8 cellular contexts compared by ENCODE assay signal in genomic region chr16:2720719-2721633, GRCh38. TPM values are rescaled to one million over a fixed set of nuclear protein-coding genes. Genes with fewer than 3 reads are reported as not detected.
DNase-seq lines count a peak whose midpoint lies in the region; ATAC-seq and TF ChIP-seq lines count a peak whose summit lies in the region.

No MANE protein-coding gene starts in this region.

- H3K4me3 ChIP-seq in liver (ENCODE audit: low read depth in 1 of 3, low read length in 3 of 3), result peak overlapping the region in 2 of 3 donors; percentile 51 to 83

- H3K4me1 ChIP-seq in liver (ENCODE audit: control insufficient read depth in 4 of 4, insufficient read depth in 4 of 4, low read length in 3 of 4), result peaks cover 13 to 21% (median 18%) of the 10 kb centered on the region in 4 donors

- DNase-seq in Ammon's horn (ENCODE audit: low spot score) (peak; percentile 78), NCI-H446 (lab: John Stamatoyannopoulos, UW) (peak; percentile 67 to 80), dedifferentiated amniotic fluid mesenchymal stem cell (ENCODE audit: extremely low spot score) (peak; percentile 68)
- DNase-seq in activated CD4-positive, alpha-beta T cell treated with anti-CD3 and anti-CD28 coated beads for 4 hours, result peak; percentile 79 to 86
- DNase-seq in stimulated activated CD4-positive, alpha-beta T cell treated with anti-CD3 and anti-CD28 coated beads, Interleukin-4, amount 100 ng/mL, for 24 hours, result peak; percentile 89

- 4% methylated on average over 99 of the region's 99 CpGs for WGBS in liver

- no peak for TF ChIP-seq RAD21 in liver (IDR thresholded peaks at IDR 0.05)

- TF ChIP-seq CTCF in liver (IDR thresholded peaks at IDR 0.05; ENCODE audit: low read depth, low read length, missing input control), result peak; percentile 71

- H3K9me3 ChIP-seq in liver (ENCODE audit: control insufficient read depth in 4 of 4, low read length in 3 of 4), result no peaks in the 10 kb centered on the region

- no peaks in the 10 kb centered on the region for H3K27me3 ChIP-seq in liver (ENCODE audit: control insufficient read depth in 4 of 4, insufficient read depth in 4 of 4, low read length in 3 of 4)

- H3K9ac ChIP-seq in liver (ENCODE audit: low read depth in 1 of 2, low read length in 2 of 2), result no peak overlapping the region

- no peaks in the 10 kb centered on the region for H3K36me3 ChIP-seq in liver (ENCODE audit: control insufficient read depth in 4 of 4, insufficient read depth in 3 of 4, low read depth in 1 of 4, low read length in 3 of 4)

- peak overlapping the region in 1 of 2 donors; percentile 44 for H3K27ac ChIP-seq in liver (ENCODE audit: low read depth in 1 of 2, low read length in 2 of 2)

- ATAC-seq in GM19023 (IDR thresholded peaks at IDR 0.05; ENCODE audit: unreplicated experiment), result peak; percentile 81
- ATAC-seq in HG03196 (IDR thresholded peaks at IDR 0.05; ENCODE audit: unreplicated experiment), result peak; percentile 64

TF ChIP-seq in liver, 16 proteins besides CTCF, POLR2A, EP300 and RAD21:
- peak; percentile 82 to 89 for TF ChIP-seq GABPA (IDR thresholded peaks at IDR 0.05 in 1 of 2, conservative IDR thresholded peaks at IDR 0.05 in 1 of 2)
- no peak for TF ChIP-seq JUND (IDR thresholded peaks at IDR 0.05)

RNA-seq across cellular contexts. Expression of gene PRSS27, which starts 1.0 kb away (rescaled TPM):
- 1 to 10 TPM in 1 of 2 donors, under 1 TPM in 1; 0.05 to 1.5 TPM for total RNA-seq in liver
- under 1 TPM in 1 of 2 donors, not detected in 1; 0.22 TPM for polyA plus RNA-seq in liver

RNA-seq across cellular contexts. Expression of gene SRRM2, which starts 31.5 kb away (rescaled TPM):
- 100 to 1,000 TPM in 1 of 2 donors, 10 to 100 TPM in 1; 84.8 to 119 TPM for total RNA-seq in liver
- 100 to 1,000 TPM; 147 to 199 TPM for polyA plus RNA-seq in liver

RNA-seq across cellular contexts. Expression of gene KCTD5, which starts 38.7 kb away (rescaled TPM):
- 10 to 100 TPM; 11.3 to 14.2 TPM for total RNA-seq in liver
- polyA plus RNA-seq in liver, result 10 to 100 TPM in 1 of 2 donors, 1 to 10 TPM in 1; 8.3 to 11.7 TPM

RNA-seq across cellular contexts. Expression of gene ELOB, which starts 56.1 kb away (rescaled TPM):
- 100 to 1,000 TPM; 114 to 395 TPM for total RNA-seq in liver
- 100 to 1,000 TPM; 252 to 374 TPM for polyA plus RNA-seq in liver
